7 cellular contexts compared by ENCODE assay signal in the genomic region with DNA sequence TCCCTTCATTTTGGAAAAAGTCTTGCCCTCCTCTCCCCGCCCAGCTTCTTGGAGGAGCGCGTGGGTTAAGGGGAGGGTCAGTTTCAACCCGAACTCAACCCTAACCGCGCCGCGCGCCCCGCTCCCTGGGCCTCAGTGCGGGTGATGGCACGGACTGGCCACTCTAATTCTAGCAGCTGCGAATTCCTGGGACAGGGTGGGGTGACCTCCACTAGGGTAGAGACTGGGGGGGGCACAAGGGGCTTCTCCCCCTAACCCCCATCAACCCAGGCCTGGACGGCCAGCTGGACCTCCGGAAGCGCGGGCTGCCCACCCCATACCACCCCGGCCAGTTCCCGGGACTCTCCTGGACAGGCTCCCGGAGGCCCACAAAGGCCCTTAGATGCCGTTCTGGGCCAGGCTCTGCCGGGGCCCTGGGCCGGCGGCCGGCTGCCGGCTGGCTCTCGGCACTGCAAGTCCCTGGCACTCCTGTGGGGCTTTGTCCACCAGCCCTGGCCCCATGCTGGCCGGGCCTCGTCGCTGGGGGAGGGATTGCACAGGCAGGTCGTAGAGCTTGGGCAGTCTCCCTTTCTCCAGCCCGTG. TPM values are rescaled to one million over a fixed set of nuclear protein-coding genes. Genes with fewer than 3 reads are reported as not detected.
DNase-seq lines count a peak whose midpoint lies in the region; ATAC-seq, FAIRE-seq and TF ChIP-seq lines count a peak whose summit lies in the region.

No MANE protein-coding gene starts in this region.

- no peak for TF ChIP-seq CTCF in HepG2 (CRISPR knock-in tag; IDR thresholded peaks at IDR 0.05)

- H3K9me3 ChIP-seq in HUES6 (ENCODE audit: control insufficient read depth, insufficient read depth, low read depth, low read length) = no peaks in the 10 kb centered on the region
- no peaks in the 10 kb centered on the region for H3K9me3 ChIP-seq in HepG2 (ENCODE audit: low read length)
- no peaks in the 10 kb centered on the region for H3K9me3 ChIP-seq in subcutaneous abdominal adipose tissue (ENCODE audit: control insufficient read depth in 5 of 5, low read length in 5 of 5)
- no peaks in the 10 kb centered on the region for H3K9me3 ChIP-seq in SJCRH30 (replicated peaks)

- H3K27me3 ChIP-seq in HUES6 (ENCODE audit: control insufficient read depth, insufficient read depth, low read length) = peaks cover 75% of the 10 kb centered on the region
- H3K27me3 ChIP-seq in HepG2 (ENCODE audit: control insufficient read depth in 1 of 2, insufficient read depth in 2 of 2, low read length in 2 of 2) = peaks cover 4 to 37% of the 10 kb centered on the region in 2 experiments; a peak in 4 of 5 replicates
- peaks cover 0 to 4% (median 0%) of the 10 kb centered on the region in 5 donors for H3K27me3 ChIP-seq in subcutaneous abdominal adipose tissue (ENCODE audit: control insufficient read depth in 5 of 5, insufficient read depth in 4 of 5, low read length in 5 of 5)
- peaks cover 3% of the 10 kb centered on the region; the same call in 1 of the 2 replicates for H3K27me3 ChIP-seq in SJCRH30

- H3K36me3 ChIP-seq in HUES6 (ENCODE audit: control insufficient read depth, insufficient read depth, low read length) (no peaks in the 10 kb centered on the region), HepG2 (replicated peaks in 1 of 2; ENCODE audit: control insufficient read depth in 1 of 2, insufficient read depth in 2 of 2, low read length in 2 of 2) (no peaks in the 10 kb centered on the region), subcutaneous abdominal adipose tissue (ENCODE audit: control insufficient read depth in 5 of 5, insufficient read depth in 5 of 5, low read length in 5 of 5) (no peaks in the 10 kb centered on the region), SJCRH30 (no peaks in the 10 kb centered on the region)

- DNase-seq in caudate nucleus (lab: John Stamatoyannopoulos, UW) (peak in 58 of 61 donors; percentile 45 to 94 (median 88)), HepG2 (ENCODE audit: low spot score) (no peak), NCI-H187 treated with DMSO at 0.1 percent for 48 hours (lab: John Stamatoyannopoulos, UW) (no peak), SJCRH30 (no peak), NCI-H1694 treated with DMSO at 0.1 percent for 48 hours (lab: John Stamatoyannopoulos, UW) (no peak)

- H3K9ac ChIP-seq in HUES6 (ENCODE audit: low read length) (no peak overlapping the region), HepG2 (ENCODE audit: insufficient read depth, low read depth, low read length) (no peak overlapping the region), subcutaneous abdominal adipose tissue (ENCODE audit: low read length in 5 of 5) (peak overlapping the region in 4 of 5 donors; percentile 53 to 83 (median 68))

- H2AFZ ChIP-seq in HepG2 (ENCODE audit: low read length) = no peak overlapping the region

- BruUV-seq in HepG2 (replicated peaks; lab: Mats Ljungman, UMichigan) = no TSS peak

- H3K79me2 ChIP-seq in HepG2 (ENCODE audit: insufficient read depth, low read length) = no peaks in the 10 kb centered on the region

- H3K4me3 ChIP-seq in HUES6 (ENCODE audit: low read depth, low read length) (peak overlapping the region; percentile 70), HepG2 (replicated peaks in 1 of 3; ENCODE audit: insufficient read depth in 1 of 3, low read depth in 2 of 3, low read length in 3 of 3) (peak overlapping the region in 2 of 3 experiments; percentile 68 to 84; a peak in 2 of 6 replicates), subcutaneous abdominal adipose tissue (ENCODE audit: low read depth in 1 of 5, low read length in 5 of 5) (peak overlapping the region in 4 of 5 donors; percentile 50 to 87 (median 68)), SJCRH30 (no peak overlapping the region)

- H3K27ac ChIP-seq in HUES6 (ENCODE audit: low read depth, low read length) (no peak overlapping the region), caudate nucleus (ENCODE audit: low read depth, low read length) (peak overlapping the region; percentile 98), HepG2 (ENCODE audit: extremely low read length, insufficient read depth, low read length) (no peak overlapping the region), subcutaneous abdominal adipose tissue (ENCODE audit: low read depth, low read length) (peak overlapping the region; percentile 37), SJCRH30 (no peak overlapping the region)

- intact Hi-C loops in HepG2 (cut with micrococcal nuclease; ENCODE audit: unreplicated experiment) = loop anchor here (5.0 kb wide), 1 partner anchor 369 kb away; no protein-coding TSS in a partner anchor

- peak overlapping the region; percentile 100 for H3K4me2 ChIP-seq in HepG2 (ENCODE audit: low read depth, low read length)

- CTCF ChIA-PET in HepG2 (lab: Yijun Ruan, JAX; ENCODE audit: low intra/inter-chr PET ratio, low total read pairs) = interaction anchor here (1.1 to 3.6 kb wide), 6 partner anchors 56 to 369 kb away, joined by 3 to 45 read pairs (median 18); no protein-coding TSS in a partner anchor

- no peak for TF ChIP-seq RAD21 in HepG2 (CRISPR knock-in tag; IDR thresholded peaks at IDR 0.05)

- peak; percentile 76 for ATAC-seq in HepG2

- no peak for TF ChIP-seq POLR2A in HepG2 (IDR thresholded peaks at IDR 0.05; ENCODE audit: insufficient read depth in 1 of 2, low read depth in 2 of 2, low read length in 2 of 2)

- H3K4me1 ChIP-seq in HUES6 (ENCODE audit: control insufficient read depth, insufficient read depth, low read length) (peaks cover 7% of the 10 kb centered on the region; the same call in 1 of the 2 replicates), HepG2 (ENCODE audit: insufficient read depth, low read length) (peaks cover 14% of the 10 kb centered on the region), subcutaneous abdominal adipose tissue (ENCODE audit: control insufficient read depth in 5 of 5, insufficient read depth in 5 of 5, low read length in 5 of 5) (peaks cover 2 to 19% (median 11%) of the 10 kb centered on the region in 5 donors), SJCRH30 (no peaks in the 10 kb centered on the region)

- H4K20me1 ChIP-seq in HepG2 (ENCODE audit: insufficient read depth, low read length) = no peaks in the 10 kb centered on the region

- FAIRE-seq in HepG2 (lab: Jason Lieb, UNC) = no peak

- POLR2A ChIA-PET in HepG2 (lab: Yijun Ruan, JAX) = interaction anchor here (1.5 to 1.6 kb wide), 2 partner anchors 23 to 60 kb away, joined by 3 read pairs; no protein-coding TSS in a partner anchor

- in situ Hi-C loops in HepG2 (cut with HindIII; ENCODE audit: extremely low pct_ligation_motif_present, low pct_unique_long_range_greater_than_20kb) = loop anchor here (5.0 kb wide), 3 partner anchors 54 to 359 kb away; no protein-coding TSS in a partner anchor

- 86% methylated on average over 7 of the region's 32 CpGs for WGBS in HepG2 (ENCODE audit: low lambda C conversion rate)

- TF ChIP-seq EP300 in HepG2 (IDR thresholded peaks at IDR 0.05; ENCODE audit: low read depth in 2 of 2, low read length in 2 of 2) = no peak
- no peak for TF ChIP-seq EP300 in HepG2 (CRISPR knock-in tag; IDR thresholded peaks at IDR 0.05; ENCODE audit: borderline replicate concordance)

TF ChIP-seq in HepG2, 621 proteins besides CTCF, POLR2A, EP300 and RAD21:
- TF ChIP-seq, protein P1, sequence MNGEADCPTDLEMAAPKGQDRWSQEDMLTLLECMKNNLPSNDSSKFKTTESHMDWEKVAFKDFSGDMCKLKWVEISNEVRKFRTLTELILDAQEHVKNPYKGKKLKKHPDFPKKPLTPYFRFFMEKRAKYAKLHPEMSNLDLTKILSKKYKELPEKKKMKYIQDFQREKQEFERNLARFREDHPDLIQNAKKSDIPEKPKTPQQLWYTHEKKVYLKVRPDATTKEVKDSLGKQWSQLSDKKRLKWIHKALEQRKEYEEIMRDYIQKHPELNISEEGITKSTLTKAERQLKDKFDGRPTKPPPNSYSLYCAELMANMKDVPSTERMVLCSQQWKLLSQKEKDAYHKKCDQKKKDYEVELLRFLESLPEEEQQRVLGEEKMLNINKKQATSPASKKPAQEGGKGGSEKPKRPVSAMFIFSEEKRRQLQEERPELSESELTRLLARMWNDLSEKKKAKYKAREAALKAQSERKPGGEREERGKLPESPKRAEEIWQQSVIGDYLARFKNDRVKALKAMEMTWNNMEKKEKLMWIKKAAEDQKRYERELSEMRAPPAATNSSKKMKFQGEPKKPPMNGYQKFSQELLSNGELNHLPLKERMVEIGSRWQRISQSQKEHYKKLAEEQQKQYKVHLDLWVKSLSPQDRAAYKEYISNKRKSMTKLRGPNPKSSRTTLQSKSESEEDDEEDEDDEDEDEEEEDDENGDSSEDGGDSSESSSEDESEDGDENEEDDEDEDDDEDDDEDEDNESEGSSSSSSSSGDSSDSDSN (CRISPR knock-in tag; IDR thresholded peaks at IDR 0.05) = peak; percentile 41
- no peak for TF ChIP-seq NR2F6 (IDR thresholded peaks at IDR 0.05)
- TF ChIP-seq NR2F6 (CRISPR knock-in tag; IDR thresholded peaks at IDR 0.05) = no peak

RNA-seq across cellular contexts. Expression of gene PSD2, which starts 7.2 kb away (rescaled TPM):
- not detected in 2 replicates for total RNA-seq in HepG2 (2016; rRNA removed; fragmentation: Illumina TruSeq; extraction: Trizol)
- total RNA-seq in HepG2 (2016; cell fraction: cytosol; rRNA removed; fragmentation: Illumina TruSeq; extraction: Trizol; ENCODE audit: low read depth) = not detected in 2 replicates
- not detected in 2 replicates for total RNA-seq in HepG2 (2016; cell fraction: insoluble cytoplasmic fraction; rRNA removed; fragmentation: Illumina TruSeq; extraction: Trizol)
- total RNA-seq in HepG2 (2016; cell fraction: membrane; rRNA removed; fragmentation: Illumina TruSeq; extraction: Trizol) = not detected in 2 replicates
- 0.09 TPM in 1 of 2 replicates, not detected in the other for total RNA-seq in HepG2 (2016; cell fraction: nucleus; rRNA removed; fragmentation: Illumina TruSeq; extraction: Trizol)
- 0.07 and 0.13 TPM in 2 replicates for polyA plus RNA-seq in HepG2 (2011; rRNA removed)
- 0.04 and 0.06 TPM in 2 replicates for polyA plus RNA-seq in HepG2 (2011; cell fraction: cytosol; rRNA removed)
- 0.16 and 0.32 TPM in 2 replicates for polyA plus RNA-seq in HepG2 (2011; cell fraction: nucleus; rRNA removed)
- 0.07 and 0.13 TPM in 2 replicates for polyA plus RNA-seq in HepG2 (2012)
- polyA plus RNA-seq in HepG2 (2016; cell fraction: cytosol; fragmentation: Illumina TruSeq; extraction: Trizol; ENCODE audit: low read depth) = not detected in 2 replicates
- not detected in 2 replicates for polyA plus RNA-seq in HepG2 (2016; cell fraction: insoluble cytoplasmic fraction; fragmentation: Illumina TruSeq; extraction: Trizol; ENCODE audit: low read depth)
- polyA plus RNA-seq in HepG2 (2016; cell fraction: membrane; fragmentation: Illumina TruSeq; extraction: Trizol; ENCODE audit: low read depth) = not detected in 2 replicates
- polyA plus RNA-seq in HepG2 (2016; cell fraction: nucleus; fragmentation: Illumina TruSeq; extraction: Trizol; ENCODE audit: insufficient read depth, low read depth) = 0.10 TPM in 1 of 2 replicates, not detected in the other
- polyA minus RNA-seq in HepG2 (2011; rRNA and poly(A)+ RNA removed; ENCODE audit: low replicate concordance) = 0.10 TPM in 1 of 2 replicates, not detected in the other
- not detected in 2 replicates for polyA minus RNA-seq in HepG2 (2011; cell fraction: cytosol; rRNA and poly(A)+ RNA removed)
- 0.12 TPM in 1 of 2 replicates, not detected in the other for polyA minus RNA-seq in HepG2 (2011; cell fraction: nucleus; rRNA and poly(A)+ RNA removed)
- not detected in 2 replicates for total RNA-seq in SJCRH30 (2014; rRNA removed; shearing (Covaris generic))

Comparison
In these comparisons a context has a peak if more than half of its experiments do, and no peak if none do; other contexts are left out.
1. H3K27ac ChIP-seq: peak in caudate nucleus (single experiment) and subcutaneous abdominal adipose tissue (single experiment); none in HUES6 (single experiment), HepG2 (single experiment) and SJCRH30 (single experiment).
2. H3K9ac ChIP-seq: peak in subcutaneous abdominal adipose tissue (4 of 5); none in HUES6 (single experiment) and HepG2 (single experiment).
3. DNase-seq: peak in caudate nucleus (58 of 61); none in HepG2 (single experiment), NCI-H187 treated with DMSO at 0.1 percent for 48 hours (single experiment), SJCRH30 (0 of 2) and NCI-H1694 treated with DMSO at 0.1 percent for 48 hours (single experiment).